In the genomic region with DNA sequence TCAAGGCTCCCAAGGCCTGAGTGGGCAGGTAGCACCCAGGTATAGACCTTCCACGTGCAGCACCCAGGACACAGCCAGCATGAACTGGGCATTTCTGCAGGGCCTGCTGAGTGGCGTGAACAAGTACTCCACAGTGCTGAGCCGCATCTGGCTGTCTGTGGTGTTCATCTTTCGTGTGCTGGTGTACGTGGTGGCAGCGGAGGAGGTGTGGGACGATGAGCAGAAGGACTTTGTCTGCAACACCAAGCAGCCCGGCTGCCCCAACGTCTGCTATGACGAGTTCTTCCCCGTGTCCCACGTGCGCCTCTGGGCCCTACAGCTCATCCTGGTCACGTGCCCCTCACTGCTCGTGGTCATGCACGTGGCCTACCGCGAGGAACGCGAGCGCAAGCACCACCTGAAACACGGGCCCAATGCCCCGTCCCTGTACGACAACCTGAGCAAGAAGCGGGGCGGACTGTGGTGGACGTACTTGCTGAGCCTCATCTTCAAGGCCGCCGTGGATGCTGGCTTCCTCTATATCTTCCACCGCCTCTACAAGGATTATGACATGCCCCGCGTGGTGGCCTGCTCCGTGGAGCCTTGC, we compare ENCODE assay signal across 1 cellular context.
TF ChIP-seq lines count a peak whose summit lies in the region.

No MANE protein-coding gene starts in this region.

TF ChIP-seq in HCT116, 20 proteins besides CTCF, POLR2A, EP300 and RAD21 (continued from another document):
- TF ChIP-seq, protein P1, sequence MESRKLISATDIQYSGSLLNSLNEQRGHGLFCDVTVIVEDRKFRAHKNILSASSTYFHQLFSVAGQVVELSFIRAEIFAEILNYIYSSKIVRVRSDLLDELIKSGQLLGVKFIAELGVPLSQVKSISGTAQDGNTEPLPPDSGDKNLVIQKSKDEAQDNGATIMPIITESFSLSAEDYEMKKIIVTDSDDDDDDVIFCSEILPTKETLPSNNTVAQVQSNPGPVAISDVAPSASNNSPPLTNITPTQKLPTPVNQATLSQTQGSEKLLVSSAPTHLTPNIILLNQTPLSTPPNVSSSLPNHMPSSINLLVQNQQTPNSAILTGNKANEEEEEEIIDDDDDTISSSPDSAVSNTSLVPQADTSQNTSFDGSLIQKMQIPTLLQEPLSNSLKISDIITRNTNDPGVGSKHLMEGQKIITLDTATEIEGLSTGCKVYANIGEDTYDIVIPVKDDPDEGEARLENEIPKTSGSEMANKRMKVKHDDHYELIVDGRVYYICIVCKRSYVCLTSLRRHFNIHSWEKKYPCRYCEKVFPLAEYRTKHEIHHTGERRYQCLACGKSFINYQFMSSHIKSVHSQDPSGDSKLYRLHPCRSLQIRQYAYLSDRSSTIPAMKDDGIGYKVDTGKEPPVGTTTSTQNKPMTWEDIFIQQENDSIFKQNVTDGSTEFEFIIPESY (IDR thresholded peaks at IDR 0.05; ENCODE audit: extremely low read depth, insufficient replicate concordance, low read length): no peak
